8 cellular contexts compared by ENCODE assay signal in genomic region chr1:182029379-182030331, GRCh38. TPM values are rescaled to one million over a fixed set of nuclear protein-coding genes. Genes with fewer than 3 reads are reported as not detected.
DNase-seq lines count a peak whose midpoint lies in the region; ATAC-seq and TF ChIP-seq lines count a peak whose summit lies in the region.

No MANE protein-coding gene starts in this region.

- H3F3A ChIP-seq in SU-DHL-6 (ENCODE audit: insufficient read depth), result peaks cover 9% of the 10 kb centered on the region

- H4K12ac ChIP-seq in trophoblast cell (ENCODE audit: low read depth, low read length), result peak overlapping the region; percentile 76

- no peaks in the 10 kb centered on the region for H3K27me3 Mint-ChIP-seq in activated naive CD8-positive, alpha-beta T cell treated with anti-CD3 and anti-CD28 coated beads, Interleukin-2, amount 50 U/mL, for 24 hours

- no peak overlapping the region for H2BK12ac ChIP-seq in trophoblast cell (ENCODE audit: low read length)

- peak overlapping the region; percentile 79 for H3K9ac ChIP-seq in SU-DHL-6 (ENCODE audit: low read length)
- peak overlapping the region; percentile 71 for H3K9ac ChIP-seq in trophoblast cell (ENCODE audit: low read length)

- H4K20me1 ChIP-seq in SU-DHL-6 (ENCODE audit: low read depth, low read length), result no peaks in the 10 kb centered on the region

- no peak overlapping the region for H3K4ac ChIP-seq in trophoblast cell (ENCODE audit: low read depth, low read length)

- H3K9me3 Mint-ChIP-seq in activated naive CD8-positive, alpha-beta T cell treated with anti-CD3 and anti-CD28 coated beads, Interleukin-2, amount 50 U/mL, for 24 hours, result no peaks in the 10 kb centered on the region

- H3K27me3 ChIP-seq in SU-DHL-6 (ENCODE audit: low read length) (no peaks in the 10 kb centered on the region), heart left ventricle (no peaks in the 10 kb centered on the region), trophoblast cell (ENCODE audit: insufficient read depth, low read length) (no peaks in the 10 kb centered on the region), transverse colon (no peaks in the 10 kb centered on the region)

- H3K4me1 ChIP-seq in heart left ventricle (peaks cover 0 to 14% (median 5%) of the 10 kb centered on the region in 12 donors), trophoblast cell (ENCODE audit: control insufficient read depth in 1 of 2, insufficient read depth in 2 of 2, low read length in 2 of 2) (peaks cover 2 to 5% of the 10 kb centered on the region in 2 experiments), transverse colon (peaks cover 0 to 14% (median 5%) of the 10 kb centered on the region in 4 donors)

- peak overlapping the region; percentile 88 for H4K8ac ChIP-seq in trophoblast cell (ENCODE audit: low read depth, low read length)

- H2AK5ac ChIP-seq in trophoblast cell (ENCODE audit: low read length), result no peak overlapping the region

- peak overlapping the region; percentile 92 for H3K27ac Mint-ChIP-seq in activated naive CD8-positive, alpha-beta T cell treated with anti-CD3 and anti-CD28 coated beads, Interleukin-2, amount 50 U/mL, for 24 hours

- H3K23ac ChIP-seq in trophoblast cell (ENCODE audit: low read length), result no peak overlapping the region

- H3K4me3 Mint-ChIP-seq in activated naive CD8-positive, alpha-beta T cell treated with anti-CD3 and anti-CD28 coated beads, Interleukin-2, amount 50 U/mL, for 24 hours, result peak overlapping the region; percentile 89

- H3K9me3 ChIP-seq in SU-DHL-6 (ENCODE audit: insufficient read depth, low read length) (no peaks in the 10 kb centered on the region), heart left ventricle (no peaks in the 10 kb centered on the region), trophoblast cell (ENCODE audit: insufficient read depth, low read depth, low read length) (no peaks in the 10 kb centered on the region), transverse colon (no peaks in the 10 kb centered on the region)

- H2AFZ ChIP-seq in SU-DHL-6 (ENCODE audit: low read depth, low read length, severe bottlenecking) (peak overlapping the region; percentile 100), trophoblast cell (ENCODE audit: insufficient read depth, low read length, poor library complexity) (peak overlapping the region; percentile 95)

- peak overlapping the region; percentile 70 for H2BK5ac ChIP-seq in trophoblast cell (ENCODE audit: low read depth, low read length, poor library complexity)

- peak overlapping the region; percentile 64 for H3K27ac ChIP-seq in SU-DHL-6 (ENCODE audit: low read depth, low read length)
- peak overlapping the region; percentile 48 to 89 (median 78) for H3K27ac ChIP-seq in heart left ventricle
- peak overlapping the region; percentile 95 for H3K27ac ChIP-seq in trophoblast cell (ENCODE audit: low read depth, low read length)
- peak overlapping the region; percentile 83 to 92 (median 90) for H3K27ac ChIP-seq in transverse colon

- 1% methylated on average over 35 to 68 of the region's 68 CpGs for WGBS in heart left ventricle, 4 donors
- no CpG with 5 or more reads among the region's 68 CpGs for WGBS in trophoblast cell (ENCODE audit: extremely low coverage, insufficient coverage, insufficient read length)
- 1 to 2% methylated on average over 6 to 38 of the region's 68 CpGs for WGBS in transverse colon (ENCODE audit: low coverage in 1 of 2), 2 donors

- peak overlapping the region; percentile 55 for H3K14ac ChIP-seq in trophoblast cell (ENCODE audit: low read length)

- no peaks in the 10 kb centered on the region for H3K79me2 ChIP-seq in SU-DHL-6 (ENCODE audit: insufficient read depth, low read length)
- peaks cover 4% of the 10 kb centered on the region for H3K79me2 ChIP-seq in trophoblast cell (ENCODE audit: control insufficient read depth, insufficient read depth, low read length, poor library complexity)

- no peaks in the 10 kb centered on the region for H3K9me2 ChIP-seq in SU-DHL-6 (replicated peaks; ENCODE audit: insufficient read depth, low read length)

- TF ChIP-seq POLR2A in heart left ventricle (IDR thresholded peaks at IDR 0.05) (peak in 1 of 2 donors; percentile 71), transverse colon (IDR thresholded peaks at IDR 0.05) (peak; percentile 91)

- H3K4me2 ChIP-seq in SU-DHL-6 (ENCODE audit: low read depth, low read length, poor library complexity, severe bottlenecking), result peak overlapping the region; percentile 95
- H3K4me2 ChIP-seq in trophoblast cell (ENCODE audit: low read length), result peak overlapping the region; percentile 95

- intact Hi-C loops in heart left ventricle (cut with DNase I), result loop anchor here in 2 of 10 donors (2.0 to 10.0 kb wide), 2 partner anchors 25 to 295 kb away; no protein-coding TSS in a partner anchor
- intact Hi-C loops in transverse colon (cut with DNase I; ENCODE audit: low total_unique reads), result no loop called here

- H2BK120ac ChIP-seq in trophoblast cell (ENCODE audit: insufficient read depth, low read length, poor library complexity), result peak overlapping the region; percentile 77

- ATAC-seq in HG02759 (IDR thresholded peaks at IDR 0.05; ENCODE audit: unreplicated experiment), result peak; percentile 94
- peak; percentile 96 for ATAC-seq in activated naive CD8-positive, alpha-beta T cell treated with anti-CD3 and anti-CD28 coated beads, Interleukin-2, amount 50 U/mL, for 24 hours
- ATAC-seq in heart left ventricle, result peak; percentile 99

- H3K4me1 Mint-ChIP-seq in activated naive CD8-positive, alpha-beta T cell treated with anti-CD3 and anti-CD28 coated beads, Interleukin-2, amount 50 U/mL, for 24 hours, result peaks cover 11% of the 10 kb centered on the region

- peak; percentile 14; the same call in 1 of the 3 replicates for TF ChIP-seq CTCF in GM12872 (IDR thresholded peaks at IDR 0.05; ENCODE audit: insufficient read depth, low read depth, low read length)
- TF ChIP-seq CTCF in SU-DHL-6 (IDR thresholded peaks at IDR 0.05; ENCODE audit: insufficient read depth, low read length, poor library complexity, severe bottlenecking), result no peak
- peak; percentile 51 to 79 (median 61) for TF ChIP-seq CTCF in heart left ventricle (IDR thresholded peaks at IDR 0.05)
- TF ChIP-seq CTCF in transverse colon (IDR thresholded peaks at IDR 0.05), result peak; percentile 47 to 62 (median 54)

- no peaks in the 10 kb centered on the region for H3K36me3 Mint-ChIP-seq in activated naive CD8-positive, alpha-beta T cell treated with anti-CD3 and anti-CD28 coated beads, Interleukin-2, amount 50 U/mL, for 24 hours (ENCODE audit: low read depth)

- H4K91ac ChIP-seq in trophoblast cell (ENCODE audit: low read depth, low read length), result peak overlapping the region; percentile 69

- in situ Hi-C loops in transverse colon (cut with MboI; ENCODE audit: low pct_ligation_motif_present in 1 of 4, low pct_unique_long_range_greater_than_20kb in 1 of 4, low sequenced_read_pairs in 3 of 4), result no loop called here

- H3K18ac ChIP-seq in trophoblast cell (ENCODE audit: low read length), result peak overlapping the region; percentile 76

- H3K4me3 ChIP-seq in SU-DHL-6 (ENCODE audit: insufficient read depth, low read length, poor library complexity, severe bottlenecking), result peak overlapping the region; percentile 87
- H3K4me3 ChIP-seq in heart left ventricle, result peak overlapping the region; percentile 35 to 80 (median 68)
- peak overlapping the region; percentile 75 for H3K4me3 ChIP-seq in trophoblast cell (ENCODE audit: low read depth, low read length)
- H3K4me3 ChIP-seq in transverse colon, result peak overlapping the region; percentile 54 to 78 (median 64)

- no peak for TF ChIP-seq EP300 in transverse colon (IDR thresholded peaks at IDR 0.05; ENCODE audit: low read depth)

- H3K36me3 ChIP-seq in SU-DHL-6 (ENCODE audit: low read length), result no peaks in the 10 kb centered on the region
- H3K36me3 ChIP-seq in heart left ventricle, result no peaks in the 10 kb centered on the region
- no peaks in the 10 kb centered on the region for H3K36me3 ChIP-seq in trophoblast cell (ENCODE audit: control insufficient read depth in 1 of 2, insufficient read depth in 2 of 2, low read length in 2 of 2)
- H3K36me3 ChIP-seq in transverse colon, result no peaks in the 10 kb centered on the region

- peak; percentile 97 for DNase-seq in NCI-H128 (lab: John Stamatoyannopoulos, UW; ENCODE audit: unreplicated experiment)
- peak; percentile 96 for DNase-seq in activated naive CD8-positive, alpha-beta T cell treated with anti-CD3 and anti-CD28 coated beads, Interleukin-2, amount 50 U/mL, for 24 hours
- peak; percentile 96 to 97 (median 96) for DNase-seq in heart left ventricle
- DNase-seq in trophoblast cell, result peak; percentile 96 to 98
- peak; percentile 99 for DNase-seq in transverse colon

- peaks cover 5% of the 10 kb centered on the region for H3K79me1 ChIP-seq in trophoblast cell (ENCODE audit: low read length)

RNA-seq across cellular contexts. Expression of gene ZNF648, which starts 31.9 kb away (rescaled TPM):
- not detected for total RNA-seq in heart left ventricle
- not detected for polyA plus RNA-seq in heart left ventricle
- polyA plus RNA-seq in trophoblast cell (2013), result not detected in 2 replicates
- total RNA-seq in transverse colon, result under 1 TPM in 2 of 4 donors, not detected in 2; 0.14 to 0.48 TPM

Comparison
In these comparisons a context has a peak if more than half of its experiments do, and no peak if none do; other contexts are left out.
1. Peak in every context shown above with its lines: DNase-seq, ATAC-seq, H3K4me3 ChIP-seq and H3K27ac ChIP-seq.